In the genomic region with DNA sequence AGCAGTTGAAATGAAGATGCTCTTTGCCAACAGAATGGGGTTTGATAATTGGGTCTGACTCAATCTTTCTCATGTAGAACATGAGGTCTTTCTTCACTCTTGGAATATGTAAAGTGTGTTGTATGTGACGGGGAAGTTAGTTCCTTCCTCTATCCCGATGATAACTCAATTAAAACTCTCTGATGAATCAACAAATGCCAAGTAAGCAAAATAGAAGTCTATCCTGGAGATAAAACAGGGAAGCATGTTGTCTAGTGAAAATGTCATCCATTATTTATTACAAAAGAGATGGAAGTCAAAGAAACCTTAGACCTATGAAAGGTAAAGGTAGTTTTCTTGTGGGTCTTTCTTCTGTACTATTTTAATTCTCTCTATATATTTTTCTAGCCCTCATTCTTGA, we compare ENCODE assay signal across 8 cellular contexts.
"Had no signal": no experiment of that assay in that cellular context is flagged by ENCODE, and none has a peak within 500 bp of the region (broad histone marks: within the 10 kb centered on the region; RNA-seq: fewer than 3 reads in every experiment).

No MANE protein-coding gene starts in this region.

- H2AFZ ChIP-seq: GM23338 had no signal

- ATAC-seq: GM23338 had no signal

- DNase-seq: H9, HCEC 1CT, KBM-7 had no signal

- H3K4me2 ChIP-seq: GM23338, KMS-11 had no signal

- FAIRE-seq: H1, H54, HTR-8/SVneo had no signal

- H3K9ac ChIP-seq: KMS-11 had no signal

- H3K27ac ChIP-seq: KMS-11 had no signal

- H3K4me3 ChIP-seq: GM23338 had no signal
